ENCODE assay signal across 8 cellular contexts in genomic region chr11:64146036-64146943, GRCh38. TPM values are rescaled to one million over a fixed set of nuclear protein-coding genes. Genes with fewer than 3 reads are reported as not detected.
A peak's percentile ranks its signal among the peaks of the same experiment; 100 is the strongest.
DNase-seq lines count a peak whose midpoint lies in the region; ATAC-seq and TF ChIP-seq lines count a peak whose summit lies in the region.

No MANE protein-coding gene starts in this region.

- intact Hi-C loops in CD14-positive monocyte (cut with micrococcal nuclease) (loop anchor here (5.0 to 10.0 kb wide), 2 partner anchors 379 to 381 kb away; partner anchors contain the start of gene ZFTA (in 2 of the 2)), PC-9 (cut with micrococcal nuclease; ENCODE audit: unreplicated experiment) (loop anchor here (10.0 kb wide), 1 partner anchor 1111 kb away; no protein-coding TSS in a partner anchor)

- DNase-seq in CD14-positive monocyte (ENCODE audit: low spot score) (no peak), HEK293T (ENCODE audit: extremely low spot score) (peak; percentile 77), PC-9 (peak in 1 of 2 experiments; percentile 51), fibroblast of villous mesenchyme (ENCODE audit: low read depth) (peak; percentile 30), retinal pigment epithelial cell (ENCODE audit: low read depth) (no peak)
- peak; percentile 78 to 80 for DNase-seq in activated T-cell treated with anti-CD3 and anti-CD28 coated beads, Interleukin-2, amount 50 U/mL, for 48 hours

- H3K27me3 ChIP-seq in PC-9 (ENCODE audit: insufficient read depth, low read depth), result no peaks in the 10 kb centered on the region

- H3K27ac ChIP-seq in PC-9, result no peak overlapping the region

- no peak overlapping the region for H2AFZ ChIP-seq in PC-9

- peaks cover 45% of the 10 kb centered on the region for H4K20me1 ChIP-seq in PC-9 (ENCODE audit: insufficient read depth)

- no peaks in the 10 kb centered on the region for H3K36me3 Mint-ChIP-seq in CD14-positive monocyte

- TF ChIP-seq CTCF in CD14-positive monocyte (IDR thresholded peaks at IDR 0.05), result peak; percentile 80
- TF ChIP-seq CTCF in PC-9 (conservative IDR thresholded peaks at IDR 0.05), result peak; percentile 93
- TF ChIP-seq CTCF in fibroblast of villous mesenchyme (IDR thresholded peaks at IDR 0.05; ENCODE audit: insufficient read depth, low read depth, low read length), result peak; percentile 74
- peak; percentile 90 for TF ChIP-seq CTCF in retinal pigment epithelial cell (conservative IDR thresholded peaks at IDR 0.05; ENCODE audit: low read depth, low read length)

- BruUV-seq in PC-9 (replicated peaks; lab: Mats Ljungman, UMichigan), result no TSS peak

- peaks cover 8% of the 10 kb centered on the region for H3K4me1 Mint-ChIP-seq in CD14-positive monocyte

- POLR2A ChIA-PET in HEK293T (lab: Yijun Ruan, JAX), result no interaction called here
- POLR2A ChIA-PET in PC-9 (lab: Charles Lee; ENCODE audit: unreplicated experiment), result no interaction called here

- H3K36me3 ChIP-seq in PC-9 (ENCODE audit: low read depth), result no peaks in the 10 kb centered on the region

- H3K79me2 ChIP-seq in PC-9 (ENCODE audit: low read depth), result 0 out of 2 replicates have a peak, but pooled peaks cover 4% of the 10 kb centered on the region

- H3K4me2 ChIP-seq in PC-9, result no peak overlapping the region

- no peaks in the 10 kb centered on the region for H3K9me3 ChIP-seq in PC-9 (ENCODE audit: insufficient read depth, low read depth)

- H3K4me3 ChIP-seq in PC-9 (no peak overlapping the region), fibroblast of villous mesenchyme (ENCODE audit: low read depth, low read length) (no peak overlapping the region), retinal pigment epithelial cell (ENCODE audit: low read length) (no peak overlapping the region)

- CTCF ChIA-PET in HEK293T (lab: Yijun Ruan, JAX), result interaction anchor here (0.8 kb wide), 1 partner anchor 12 kb away, joined by 3 read pairs; no protein-coding TSS in a partner anchor
- CTCF ChIA-PET in PC-9 (lab: Charles Lee), result no interaction called here

- no peaks in the 10 kb centered on the region for H3K9me2 ChIP-seq in PC-9 (ENCODE audit: insufficient read depth)

- H3K27me3 Mint-ChIP-seq in CD14-positive monocyte (ENCODE audit: low read depth in 3 of 3), result peaks cover 2 to 3% (median 2%) of the 10 kb centered on the region in 3 donors

- H3K4me1 ChIP-seq in PC-9 (replicated peaks; ENCODE audit: insufficient read depth), result no peaks in the 10 kb centered on the region

- H3F3A ChIP-seq in PC-9 (ENCODE audit: insufficient read depth, low read depth), result no peaks in the 10 kb centered on the region

- peak overlapping the region in 1 of 7 donors; percentile 49 for H3K27ac Mint-ChIP-seq in CD14-positive monocyte

- ATAC-seq in HG02973 (IDR thresholded peaks at IDR 0.05; ENCODE audit: unreplicated experiment) (no peak), HG02938 (IDR thresholded peaks at IDR 0.05; ENCODE audit: unreplicated experiment) (no peak)

- no peak overlapping the region for H3K4me3 Mint-ChIP-seq in CD14-positive monocyte

- H3K9me3 Mint-ChIP-seq in CD14-positive monocyte, result no peaks in the 10 kb centered on the region

TF ChIP-seq in HEK293T, 16 proteins besides CTCF, POLR2A, EP300 and RAD21:
- no peak for TF ChIP-seq SP1 (IDR thresholded peaks at IDR 0.05)
- no peak for TF ChIP-seq ARNT (IDR thresholded peaks at IDR 0.05)
- no peak for TF ChIP-seq FOXA1 (IDR thresholded peaks at IDR 0.05)
- TF ChIP-seq ZNF384 (IDR thresholded peaks at IDR 0.05), result no peak
- no peak for TF ChIP-seq PKNOX1 (IDR thresholded peaks at IDR 0.05)
- TF ChIP-seq LEF1 (IDR thresholded peaks at IDR 0.05; ENCODE audit: borderline replicate concordance), result no peak
- TF ChIP-seq FOXK2 (IDR thresholded peaks at IDR 0.05), result no peak
- no peak for TF ChIP-seq ELF4 (IDR thresholded peaks at IDR 0.05)
- no peak for TF ChIP-seq HDGF (IDR thresholded peaks at IDR 0.05; ENCODE audit: borderline replicate concordance)
- no peak for TF ChIP-seq SUZ12 (IDR thresholded peaks at IDR 0.05)
- no peak for TF ChIP-seq NFRKB (IDR thresholded peaks at IDR 0.05)

RNA-seq across cellular contexts. Expression of gene MACROD1, which starts 19.6 kb away (rescaled TPM):
- 1 to 10 TPM; 2.2 to 2.4 TPM for polyA plus RNA-seq in CD14-positive monocyte
- 41.0 and 68.8 TPM in 2 replicates for total RNA-seq in PC-9 (2021)
- total RNA-seq in fibroblast of villous mesenchyme, result 8.6 and 12.9 TPM in 2 replicates

RNA-seq across cellular contexts. Expression of gene STIP1, which starts 39.7 kb away (rescaled TPM):
- 10 to 100 TPM; 44.5 to 51.1 TPM for polyA plus RNA-seq in CD14-positive monocyte
- total RNA-seq in PC-9 (2021) (267 and 299 TPM in 2 replicates), fibroblast of villous mesenchyme (149 and 206 TPM in 2 replicates)

Comparison
In these comparisons a context has a peak if more than half of its experiments do, and no peak if none do; other contexts are left out.
1. DNase-seq: peak in HEK293T (single experiment), activated T-cell treated with anti-CD3 and anti-CD28 coated beads, Interleukin-2, amount 50 U/mL, for 48 hours (2 of 2) and fibroblast of villous mesenchyme (single experiment); none in CD14-positive monocyte (single experiment) and retinal pigment epithelial cell (single experiment).
2. Peak in every context shown above with its lines, with median percentiles within 50 percentile points of each other: CTCF ChIP-seq.